ENCODE assay signal across 1 cellular context in the genomic region with DNA sequence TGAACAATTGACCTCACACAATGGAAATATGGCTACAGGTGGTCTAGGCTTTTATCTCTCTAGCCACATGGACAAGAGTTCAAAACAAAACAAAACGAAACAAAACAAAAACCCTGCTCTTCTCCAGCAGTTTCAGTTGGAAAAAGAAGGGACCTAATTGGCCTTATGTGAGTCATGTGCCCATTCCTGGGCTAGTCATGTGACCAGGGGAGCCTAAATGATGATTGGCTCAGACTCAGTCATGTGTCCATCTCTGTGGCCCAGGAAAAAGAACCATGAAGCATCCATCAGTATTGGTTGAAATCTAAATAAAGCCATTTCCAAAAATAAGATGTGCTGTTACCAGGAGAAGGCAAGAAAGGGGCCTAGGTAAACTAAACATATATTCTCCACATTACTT.
TF ChIP-seq lines count a peak whose summit lies in the region.

No MANE protein-coding gene starts in this region.

TF ChIP-seq in HCT116, 20 proteins besides CTCF, POLR2A, EP300 and RAD21 (continued from another document):
- TF ChIP-seq, protein P1, sequence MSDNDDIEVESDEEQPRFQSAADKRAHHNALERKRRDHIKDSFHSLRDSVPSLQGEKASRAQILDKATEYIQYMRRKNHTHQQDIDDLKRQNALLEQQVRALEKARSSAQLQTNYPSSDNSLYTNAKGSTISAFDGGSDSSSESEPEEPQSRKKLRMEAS (IDR thresholded peaks at IDR 0.05) = no peak
- TF ChIP-seq ATF3 (IDR thresholded peaks at IDR 0.05) (no peak), FOSL1 (IDR thresholded peaks at IDR 0.05; ENCODE audit: low read depth) (no peak), SP1 (IDR thresholded peaks at IDR 0.05; ENCODE audit: low read depth) (no peak), CEBPB (IDR thresholded peaks at IDR 0.05; ENCODE audit: low read depth) (no peak), ELF1 (IDR thresholded peaks at IDR 0.05; ENCODE audit: borderline replicate concordance, low read depth) (no peak), SIN3A (IDR thresholded peaks at IDR 0.05; ENCODE audit: low read depth) (no peak), JUND (IDR thresholded peaks at IDR 0.05) (no peak), CBX3 (IDR thresholded peaks at IDR 0.05; ENCODE audit: low read depth) (no peak), ZBTB33 (IDR thresholded peaks at IDR 0.05; ENCODE audit: extremely low read depth, insufficient replicate concordance, low read length) (no peak), EZH2phosphoT487 (IDR thresholded peaks at IDR 0.05; ENCODE audit: borderline replicate concordance) (no peak), ZNF274 (IDR thresholded peaks at IDR 0.05; ENCODE audit: low read depth, low read length) (no peak), REST (IDR thresholded peaks at IDR 0.05; ENCODE audit: low read depth) (no peak)
